In genomic region chrX:132740316-132741123, GRCh38 we compare ENCODE assay signal across 9 cellular contexts.
DNase-seq lines count a peak whose midpoint lies in the region; ATAC-seq, FAIRE-seq and TF ChIP-seq lines count a peak whose summit lies in the region.
"Had no signal": no experiment of that assay in that cellular context is flagged by ENCODE, and none has a peak within 500 bp of the region (broad histone marks: within the 10 kb centered on the region; RNA-seq: fewer than 3 reads in every experiment).

No MANE protein-coding gene starts in this region.

- no peaks in the 10 kb centered on the region for H3K4me1 ChIP-seq in adipocyte (ENCODE audit: control insufficient read depth, insufficient read depth, low read length)
- peaks cover 0 to 11% of the 10 kb centered on the region in 2 donors for H3K4me1 ChIP-seq in naive thymus-derived CD4-positive, alpha-beta T cell (ENCODE audit: control insufficient read depth in 2 of 2, insufficient read depth in 2 of 2, low read length in 2 of 2)

- FAIRE-seq in GM19239 (lab: Jason Lieb, UNC) = peak; percentile 52

- no peaks in the 10 kb centered on the region for H3K36me3 ChIP-seq in adipocyte (ENCODE audit: control insufficient read depth, insufficient read depth, low read length, severe bottlenecking)
- no peaks in the 10 kb centered on the region for H3K36me3 ChIP-seq in naive thymus-derived CD4-positive, alpha-beta T cell (ENCODE audit: control insufficient read depth in 2 of 3, insufficient read depth in 3 of 3, low read length in 3 of 3)

- intact Hi-C loops in naive thymus-derived CD4-positive, alpha-beta T cell (cut with micrococcal nuclease) = loop anchor here in 1 of 2 donors (10.0 kb wide), 1 partner anchor 214 kb away; the partner anchor contains the start of gene HS6ST2

- peaks cover 6 to 39% (median 19%) of the 10 kb centered on the region in 7 donors for H3K4me1 Mint-ChIP-seq in naive thymus-derived CD4-positive, alpha-beta T cell
- H3K4me1 Mint-ChIP-seq: naive B cell had no signal

- H3K27ac ChIP-seq in naive thymus-derived CD4-positive, alpha-beta T cell (ENCODE audit: low read depth, low read length) = no peak overlapping the region

- no peak overlapping the region for H3K4me3 Mint-ChIP-seq in naive thymus-derived CD4-positive, alpha-beta T cell
- H3K4me3 Mint-ChIP-seq: naive B cell had no signal

- no peak overlapping the region for H3K27ac Mint-ChIP-seq in naive thymus-derived CD4-positive, alpha-beta T cell
- H3K27ac Mint-ChIP-seq: naive B cell had no signal

- no peak for DNase-seq in AG10803 (ENCODE audit: low read depth)
- DNase-seq in GM19239 (ENCODE audit: insufficient read length, low spot score) = no peak
- DNase-seq in adipocyte (ENCODE audit: low read depth) = peak; percentile 25
- DNase-seq in kidney tubule cell (ENCODE audit: low spot score) = peak; percentile 9
- no peak for DNase-seq in activated gamma-delta T cell (lab: John Stamatoyannopoulos, UW)
- DNase-seq in T-helper 9 cell = no peak
- DNase-seq in naive thymus-derived CD4-positive, alpha-beta T cell = no peak
- DNase-seq: naive B cell had no signal

- peaks cover 0 to 2% (median 0%) of the 10 kb centered on the region in 11 donors for H3K9me3 Mint-ChIP-seq in naive thymus-derived CD4-positive, alpha-beta T cell
- H3K9me3 Mint-ChIP-seq: naive B cell had no signal

- CTCF ChIA-PET in naive thymus-derived CD4-positive, alpha-beta T cell (lab: Charles Lee) = interaction anchor here (0.6 kb wide), 1 partner anchor 852 kb away, joined by 3 read pairs; no protein-coding TSS in a partner anchor

- H3K9me3 ChIP-seq in adipocyte (ENCODE audit: control insufficient read depth, low read length) = no peaks in the 10 kb centered on the region
- H3K9me3 ChIP-seq in naive thymus-derived CD4-positive, alpha-beta T cell (ENCODE audit: control insufficient read depth in 2 of 3, low read length in 3 of 3) = no peaks in the 10 kb centered on the region

- peak; percentile 54 for TF ChIP-seq CTCF in AG10803 (conservative IDR thresholded peaks at IDR 0.05; ENCODE audit: low read length)

- H3K27me3 Mint-ChIP-seq in naive thymus-derived CD4-positive, alpha-beta T cell = no peaks in the 10 kb centered on the region

- POLR2A ChIA-PET in naive thymus-derived CD4-positive, alpha-beta T cell (lab: Charles Lee) = no interaction called here

- H3K4me3 ChIP-seq in AG10803 (ENCODE audit: low read length) = no peak overlapping the region
- H3K4me3 ChIP-seq in adipocyte (ENCODE audit: low read length) = no peak overlapping the region
- H3K4me3 ChIP-seq in naive thymus-derived CD4-positive, alpha-beta T cell (ENCODE audit: low read length) = no peak overlapping the region

- no peak for ATAC-seq in HG03442 (IDR thresholded peaks at IDR 0.05; ENCODE audit: unreplicated experiment)
- ATAC-seq in naive thymus-derived CD4-positive, alpha-beta T cell = no peak

- peaks cover 49% of the 10 kb centered on the region for H3K27me3 ChIP-seq in adipocyte (replicated peaks; ENCODE audit: control insufficient read depth, insufficient read depth, low read length)
- no peaks in the 10 kb centered on the region for H3K27me3 ChIP-seq in naive thymus-derived CD4-positive, alpha-beta T cell (ENCODE audit: control insufficient read depth in 2 of 2, insufficient read depth in 2 of 2, low read length in 2 of 2)

- H3K36me3 Mint-ChIP-seq in naive thymus-derived CD4-positive, alpha-beta T cell = no peaks in the 10 kb centered on the region
- H3K36me3 Mint-ChIP-seq: naive B cell had no signal

- H3K9ac ChIP-seq in adipocyte (ENCODE audit: low read length) = no peak overlapping the region

Comparison
In these comparisons a context has a peak if more than half of its experiments do, and no peak if none do; other contexts are left out.
1. DNase-seq: peak in adipocyte (single experiment) and kidney tubule cell (single experiment); none in AG10803 (single experiment), GM19239 (single experiment), activated gamma-delta T cell (single experiment), T-helper 9 cell (single experiment) and naive thymus-derived CD4-positive, alpha-beta T cell (0 of 9).